12 cellular contexts compared by ENCODE assay signal in genomic region chr10:62250594-62251198, GRCh38. TPM values are rescaled to one million over a fixed set of nuclear protein-coding genes. Genes with fewer than 3 reads are reported as not detected.
A peak's percentile ranks its signal among the peaks of the same experiment; 100 is the strongest.
DNase-seq lines count a peak whose midpoint lies in the region; ATAC-seq and TF ChIP-seq lines count a peak whose summit lies in the region.
"Had no signal": no experiment of that assay in that cellular context is flagged by ENCODE, and none has a peak within 500 bp of the region (broad histone marks: within the 10 kb centered on the region; RNA-seq: fewer than 3 reads in every experiment).

No MANE protein-coding gene starts in this region.

- ATAC-seq in HG03095 (IDR thresholded peaks at IDR 0.05; ENCODE audit: unreplicated experiment) (no peak), Right ventricle myocardium superior (ENCODE audit: poor library complexity) (no peak)

- no peaks in the 10 kb centered on the region for H3K36me3 ChIP-seq in brain microvascular endothelial cell (replicated peaks)

- intact Hi-C loops in Right ventricle myocardium superior (cut with DNase I): no loop called here

- no peaks in the 10 kb centered on the region for H3K27me3 ChIP-seq in brain microvascular endothelial cell (replicated peaks)

- H3K4me3 ChIP-seq in brain microvascular endothelial cell (ENCODE audit: low read depth, low read length): no peak overlapping the region

- DNase-seq in Daoy (ENCODE audit: low read depth) (peak; percentile 78), LoVo (ENCODE audit: low spot score) (peak; percentile 57), brain microvascular endothelial cell (peak; percentile 79), non-pigmented ciliary epithelial cell (ENCODE audit: low read depth) (peak; percentile 74), NCI-H1694 (lab: John Stamatoyannopoulos, UW) (no peak), SKM-1 (lab: John Stamatoyannopoulos, UW; ENCODE audit: unreplicated experiment) (no peak), Right ventricle myocardium superior (no peak)
- DNase-seq: activated CD4-positive, alpha-beta T cell treated with anti-CD3 and anti-CD28 coated beads for 4 hours; activated naive CD8-positive, alpha-beta T cell treated with anti-CD3 and anti-CD28 coated beads for 36 hours; DMS79; NCI-H2029 had no signal

- TF ChIP-seq CTCF in brain microvascular endothelial cell (IDR thresholded peaks at IDR 0.05; ENCODE audit: low read depth, low read length, missing control alignments): no peak

- in situ Hi-C loops in brain microvascular endothelial cell (cut with HindIII; ENCODE audit: low pct_ligation_motif_present, low sequenced_read_pairs): no loop called here

- peak overlapping the region; percentile 36 for H3K27ac ChIP-seq in brain microvascular endothelial cell

RNA-seq across cellular contexts. Expression of gene RTKN2, which starts 17.9 kb away (rescaled TPM):
- total RNA-seq in Daoy (2014; rRNA removed; shearing (Covaris generic)): 4.7 and 8.5 TPM in 2 replicates
- total RNA-seq in Right ventricle myocardium superior: not detected

Comparison
In these comparisons a context has a peak if more than half of its experiments do, and no peak if none do; other contexts are left out.
1. DNase-seq: peak in Daoy (single experiment), LoVo (single experiment), brain microvascular endothelial cell (single experiment) and non-pigmented ciliary epithelial cell (single experiment); none in NCI-H1694 (single experiment), SKM-1 (single experiment) and Right ventricle myocardium superior (single experiment).